Comparison of ENCODE assay signal across 8 cellular contexts in the genomic region with DNA sequence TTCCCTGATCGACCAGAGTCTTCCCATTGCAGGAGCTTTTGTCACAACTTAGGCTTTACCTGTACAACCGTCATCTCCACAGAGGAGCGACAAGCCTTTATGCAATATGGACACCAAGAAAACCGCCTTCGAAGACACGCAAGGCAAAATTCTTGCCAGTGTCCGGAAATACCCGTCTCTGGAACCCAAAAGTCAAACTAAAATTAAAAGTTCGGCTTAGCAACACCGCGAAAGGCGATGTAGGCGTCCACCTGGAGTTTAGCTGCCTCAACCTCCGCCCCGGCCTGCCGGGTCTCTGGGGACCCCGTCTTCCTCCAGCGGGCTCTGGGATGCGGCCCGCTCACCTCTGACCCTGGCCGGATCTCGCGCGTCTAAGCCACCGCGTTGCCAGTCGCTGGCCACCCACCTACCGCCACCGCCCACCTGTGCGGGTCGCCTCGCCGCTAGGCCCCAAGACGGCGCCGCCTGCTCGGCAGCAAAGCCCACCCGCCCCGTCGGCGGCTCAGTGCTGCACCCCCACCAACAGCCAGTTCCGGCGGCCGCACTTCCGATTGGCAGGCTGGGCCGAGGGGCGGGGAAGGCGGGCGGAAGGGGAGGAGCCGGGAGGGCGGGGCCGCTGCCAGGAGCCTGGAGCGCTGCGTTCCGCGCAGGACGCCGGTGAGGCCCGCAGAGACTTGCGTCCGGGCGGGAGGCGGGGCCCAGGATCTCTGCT. TPM values are rescaled to one million over a fixed set of nuclear protein-coding genes. Genes with fewer than 3 reads are reported as not detected.
DNase-seq lines count a peak whose midpoint lies in the region; ATAC-seq, FAIRE-seq and TF ChIP-seq lines count a peak whose summit lies in the region.

Gene SUPT20H (minus strand): TSS at position 553 of the 712 bp plus-strand sequence. CDS start 8,198 bp downstream, outside the sequence.

- H3K27me3 ChIP-seq in HUES6 (ENCODE audit: control insufficient read depth, insufficient read depth, low read length) (no peaks in the 10 kb centered on the region), OCI-LY1 (ENCODE audit: insufficient read depth, low read length) (no peaks in the 10 kb centered on the region)

- H3K4me1 ChIP-seq in HUES6 (ENCODE audit: control insufficient read depth, insufficient read depth, low read length), result peaks cover 4% of the 10 kb centered on the region; the same call in 1 of the 2 replicates
- H3K4me1 ChIP-seq in OCI-LY1 (ENCODE audit: insufficient read depth, low read length, severe bottlenecking), result peaks cover 14% of the 10 kb centered on the region

- H3K9me2 ChIP-seq in OCI-LY1 (ENCODE audit: low read depth, low read length), result no peaks in the 10 kb centered on the region

- ATAC-seq in GM21447 (IDR thresholded peaks at IDR 0.05; ENCODE audit: unreplicated experiment), result peak; percentile 93

- peak within 1 kb of the TSS; percentile 91 for H3K4me2 ChIP-seq in OCI-LY1 (ENCODE audit: low read length)

- H3K27ac ChIP-seq in HUES6 (ENCODE audit: low read depth, low read length) (peak within 1 kb of the TSS; percentile 91), OCI-LY1 (ENCODE audit: low read depth, low read length, poor library complexity, severe bottlenecking) (peak within 1 kb of the TSS; percentile 57)

- H4K20me1 ChIP-seq in OCI-LY1 (ENCODE audit: insufficient read depth, low read length), result no peaks in the 10 kb centered on the region

- DNase-seq in D721Med (ENCODE audit: insufficient read length, low spot score) (peak; percentile 30), mesothelial cell of epicardium (ENCODE audit: low spot score in 2 of 2, unreplicated experiment in 2 of 2) (peak; percentile 92 to 94)
- DNase-seq in activated CD8-positive, alpha-beta memory T cell treated with anti-CD3 and anti-CD28 coated beads, Interleukin-2, amount 50 U/mL, for 4 hours, result peak; percentile 94
- DNase-seq in stimulated activated CD8-positive, alpha-beta memory T cell treated with anti-CD3 and anti-CD28 coated beads, Interleukin-15, amount 100 ng/mL, for 4 hours (ENCODE audit: low read depth in 2 of 2), result peak; percentile 86 to 91

- TF ChIP-seq CTCF in D721Med (IDR thresholded peaks at IDR 0.05; ENCODE audit: insufficient read depth, missing control alignments) (no peak), OCI-LY1 (IDR thresholded peaks at IDR 0.05; ENCODE audit: low read length) (no peak), mesothelial cell of epicardium (IDR thresholded peaks at IDR 0.05; ENCODE audit: unreplicated experiment) (no peak)

- in situ Hi-C loops in endometrial microvascular endothelial cells (cut with HindIII; ENCODE audit: inconsistent ontology term, low pct_unique_long_range_greater_than_20kb, low sequenced_read_pairs), result no loop called here

- no peaks in the 10 kb centered on the region for H3K9me3 Mint-ChIP-seq in mesothelial cell of epicardium

- H3K9me3 ChIP-seq in HUES6 (ENCODE audit: control insufficient read depth, insufficient read depth, low read depth, low read length) (no peaks in the 10 kb centered on the region; the same call in 1 of the 2 replicates), OCI-LY1 (ENCODE audit: low read length) (no peaks in the 10 kb centered on the region)

- H3K4me3 ChIP-seq in HUES6 (ENCODE audit: low read depth, low read length), result peak within 1 kb of the TSS; percentile 98
- peak within 1 kb of the TSS; percentile 71 for H3K4me3 ChIP-seq in OCI-LY1 (ENCODE audit: low read depth, low read length, poor library complexity, severe bottlenecking)

- H3K4me1 Mint-ChIP-seq in mesothelial cell of epicardium, result peaks cover 15% of the 10 kb centered on the region

- H3K4me3 Mint-ChIP-seq in mesothelial cell of epicardium, result peak within 1 kb of the TSS; percentile 85

- H3K79me2 ChIP-seq in OCI-LY1 (ENCODE audit: insufficient read depth, low read length), result peaks cover 11% of the 10 kb centered on the region

- no peaks in the 10 kb centered on the region for H3K27me3 Mint-ChIP-seq in mesothelial cell of epicardium (ENCODE audit: low read depth)

- H2AFZ ChIP-seq in OCI-LY1 (ENCODE audit: low read length), result peak within 1 kb of the TSS; percentile 93

- peaks cover 16% of the 10 kb centered on the region for H3K36me3 Mint-ChIP-seq in mesothelial cell of epicardium

- no peak for FAIRE-seq in D721Med (lab: Jason Lieb, UNC)

- peak within 1 kb of the TSS; percentile 99 for H3K27ac Mint-ChIP-seq in mesothelial cell of epicardium

- H3K9ac ChIP-seq in HUES6 (ENCODE audit: low read length), result peak within 1 kb of the TSS; percentile 95
- H3K9ac ChIP-seq in OCI-LY1 (ENCODE audit: low read length), result peak within 1 kb of the TSS; percentile 74

- H3K36me3 ChIP-seq in HUES6 (ENCODE audit: control insufficient read depth, insufficient read depth, low read length) (peaks cover 4% of the 10 kb centered on the region), OCI-LY1 (ENCODE audit: insufficient read depth, low read length) (peaks cover 3% of the 10 kb centered on the region; the same call in 1 of the 2 replicates)

- H3F3A ChIP-seq in OCI-LY1 (ENCODE audit: insufficient read depth, low read length), result no peaks in the 10 kb centered on the region

RNA-seq across cellular contexts. Expression of gene SUPT20H, which starts in this region (rescaled TPM):
- total RNA-seq in endometrial microvascular endothelial cells (ENCODE audit: inconsistent ontology term) (53.7 TPM), mesothelial cell of epicardium (90.8 to 99.6 TPM (median 97.8 TPM) in 3 replicates)

Comparison
In these comparisons a context has a peak if more than half of its experiments do, and no peak if none do; other contexts are left out.
1. Peak in every context shown above with its lines: DNase-seq, ATAC-seq, H3K4me3 ChIP-seq and H3K27ac ChIP-seq.
2. DNase-seq: peak in every context shown above with its lines; median percentile 94 in activated CD8-positive, alpha-beta memory T cell treated with anti-CD3 and anti-CD28 coated beads, Interleukin-2, amount 50 U/mL, for 4 hours; 93 in mesothelial cell of epicardium; 88 in stimulated activated CD8-positive, alpha-beta memory T cell treated with anti-CD3 and anti-CD28 coated beads, Interleukin-15, amount 100 ng/mL, for 4 hours; 30 in D721Med.